ENCODE assay signal across 16 cellular contexts in the genomic region with DNA sequence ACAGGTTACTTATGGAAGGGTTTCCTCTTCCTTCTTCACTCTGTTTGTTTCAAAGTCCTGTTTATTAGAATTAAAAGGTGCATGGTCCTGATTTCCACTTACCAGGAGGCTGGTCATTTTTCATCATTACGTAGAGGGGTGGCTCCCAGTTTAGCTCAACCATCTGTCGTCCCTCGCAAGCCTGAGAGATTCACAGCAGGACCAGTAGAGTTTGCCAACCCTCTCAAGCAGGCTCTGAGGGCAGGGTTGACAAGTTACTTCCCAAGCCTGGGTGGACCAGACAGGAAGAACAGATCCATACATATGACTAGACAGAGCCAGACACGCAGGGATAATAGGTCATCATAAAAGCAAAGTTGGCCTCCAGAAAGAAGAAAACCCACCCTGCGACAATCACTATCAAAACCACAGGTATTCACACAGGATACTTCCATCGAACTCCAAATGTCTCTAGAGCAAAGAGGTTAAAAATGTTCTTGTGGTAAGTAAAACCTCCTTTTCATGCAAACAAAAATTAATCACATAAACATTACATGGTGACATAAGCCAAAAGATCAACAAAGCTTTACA.
DNase-seq lines count a peak whose midpoint lies in the region; FAIRE-seq and TF ChIP-seq lines count a peak whose summit lies in the region.
"Had no signal": no experiment of that assay in that cellular context is flagged by ENCODE, and none has a peak within 500 bp of the region (broad histone marks: within the 10 kb centered on the region; RNA-seq: fewer than 3 reads in every experiment).

No MANE protein-coding gene starts in this region.

- no peak for FAIRE-seq in HTR-8/SVneo (lab: Jason Lieb, UNC)

- no peaks in the 10 kb centered on the region for H3K9me3 ChIP-seq in MG63
- H3K9me3 ChIP-seq: Caco-2, HAP-1 had no signal

- peak; percentile 98 for DNase-seq in G401 (ENCODE audit: low spot score)
- peak; percentile 90 to 96 for DNase-seq in NCI-H446 (lab: John Stamatoyannopoulos, UW)
- DNase-seq in astrocyte of the spinal cord (ENCODE audit: low read depth, low spot score) = peak; percentile 35
- peak; percentile 62 for DNase-seq in islet precursor cell
- no peak for DNase-seq in HTR-8/SVneo (ENCODE audit: insufficient read length, low spot score)
- no peak for DNase-seq in MG63
- DNase-seq in GM03348 (ENCODE audit: low spot score) = no peak
- no peak for DNase-seq in NCI-H128 (lab: John Stamatoyannopoulos, UW; ENCODE audit: unreplicated experiment)
- DNase-seq: AML-193, Caco-2, GDM1, Karpas-422, NCI-H1436, NCI-H2107, OCI-M1 had no signal

- no peak overlapping the region for H3K4me3 ChIP-seq in astrocyte of the spinal cord (ENCODE audit: low read depth, low read length)
- no peak overlapping the region for H3K4me3 ChIP-seq in MG63
- H3K4me3 ChIP-seq: HAP-1 had no signal

- H3K27me3 ChIP-seq in MG63 = no peaks in the 10 kb centered on the region

- TF ChIP-seq CTCF in astrocyte of the spinal cord (IDR thresholded peaks at IDR 0.05; ENCODE audit: low read depth, low read length) = no peak

- no peaks in the 10 kb centered on the region for H3K36me3 ChIP-seq in MG63
- H3K36me3 ChIP-seq: HAP-1 had no signal

- in situ Hi-C loops in G401 (cut with HindIII; ENCODE audit: low sequenced_read_pairs) (no loop called here), astrocyte of the spinal cord (cut with HindIII; ENCODE audit: low sequenced_read_pairs) (no loop called here)

Comparison
In these comparisons a context has a peak if more than half of its experiments do, and no peak if none do; other contexts are left out.
1. DNase-seq: peak in G401 (single experiment), NCI-H446 (2 of 2), astrocyte of the spinal cord (single experiment) and islet precursor cell (single experiment); none in HTR-8/SVneo (single experiment), MG63 (single experiment), GM03348 (single experiment) and NCI-H128 (single experiment).